Comparison of ENCODE assay signal across 18 cellular contexts in the genomic region with DNA sequence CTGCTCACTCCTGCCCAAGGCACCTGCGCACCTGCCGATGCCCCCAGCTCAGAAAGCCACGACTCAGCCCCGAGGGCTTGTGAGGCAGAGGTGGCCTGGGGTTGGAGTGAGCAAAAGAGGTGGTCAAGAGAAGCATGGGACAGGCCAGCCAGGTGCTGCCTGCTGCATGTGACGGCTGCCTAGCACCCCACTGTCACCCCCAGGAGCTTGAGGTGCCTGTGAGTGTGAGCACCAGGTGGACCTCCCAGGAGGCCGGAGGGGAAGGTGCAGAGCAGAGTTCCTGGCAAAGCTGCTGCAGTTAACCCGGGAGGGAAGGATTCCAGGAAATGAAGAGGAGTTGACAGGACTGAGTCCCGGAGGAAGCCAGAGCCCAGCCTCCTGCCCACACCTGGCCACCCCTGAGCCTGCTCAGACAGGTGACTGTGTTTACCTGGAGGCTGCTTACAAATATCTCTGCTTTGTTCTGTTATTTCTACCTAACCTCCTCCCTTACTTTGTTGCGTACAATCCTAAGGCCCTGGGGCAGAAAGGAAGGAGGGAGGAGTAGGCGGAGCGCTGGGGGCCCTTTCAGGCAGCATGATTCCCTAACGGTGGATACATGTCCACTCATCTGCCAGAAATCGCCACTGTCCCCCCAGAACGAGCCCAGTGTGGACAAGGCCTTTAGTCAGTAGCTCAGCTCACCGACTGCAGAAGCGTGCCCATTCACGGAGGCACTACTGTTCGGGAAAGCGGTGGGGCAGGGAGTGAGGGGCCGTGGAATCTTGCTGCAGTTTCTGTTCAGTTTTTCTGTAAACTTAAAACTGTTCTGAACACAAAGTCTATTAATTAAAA.
A peak's percentile ranks its signal among the peaks of the same experiment; 100 is the strongest.
DNase-seq lines count a peak whose midpoint lies in the region; ATAC-seq lines count a peak whose summit lies in the region.
"Had no signal": no experiment of that assay in that cellular context is flagged by ENCODE, and none has a peak within 500 bp of the region (broad histone marks: within the 10 kb centered on the region; RNA-seq: fewer than 3 reads in every experiment).

No MANE protein-coding gene starts in this region.

- H3K9me3 ChIP-seq in mesenchymal stem cell (ENCODE audit: control insufficient read depth, low read length), result no peaks in the 10 kb centered on the region

- H2BK15ac ChIP-seq in mesenchymal stem cell (ENCODE audit: low read depth, poor library complexity, severe bottlenecking), result no peak overlapping the region

- no peak overlapping the region for H2AK5ac ChIP-seq in mesenchymal stem cell (ENCODE audit: low read length, severe bottlenecking)

- 93% methylated on average over 20 of the region's 20 CpGs for WGBS in mesenchymal stem cell

- no peak overlapping the region for H3K27ac ChIP-seq in mesenchymal stem cell (ENCODE audit: low read length, poor library complexity, severe bottlenecking)
- H3K27ac ChIP-seq: HL-60 had no signal

- peaks cover 13% of the 10 kb centered on the region for H3K27me3 Mint-ChIP-seq in central memory CD8-positive, alpha-beta T cell
- H3K27me3 Mint-ChIP-seq: CD4-positive, CD25-positive, alpha-beta regulatory T cell had no signal

- H2AFZ ChIP-seq in mesenchymal stem cell (ENCODE audit: low read depth, low read length), result no peak overlapping the region
- H2AFZ ChIP-seq: GM23338 had no signal

- no peak overlapping the region for H3K14ac ChIP-seq in mesenchymal stem cell (ENCODE audit: low read length in 2 of 2)

- no peak overlapping the region for H3K4me3 ChIP-seq in mesenchymal stem cell (ENCODE audit: insufficient read depth in 1 of 2, low read depth in 1 of 2, low read length in 2 of 2)
- H3K4me3 ChIP-seq: GM23338 had no signal

- no peaks in the 10 kb centered on the region for H3K36me3 Mint-ChIP-seq in central memory CD8-positive, alpha-beta T cell (ENCODE audit: insufficient read depth)

- H2BK5ac ChIP-seq in mesenchymal stem cell (ENCODE audit: low read depth, low read length, poor library complexity, severe bottlenecking), result no peak overlapping the region

- H3K4me1 Mint-ChIP-seq in central memory CD8-positive, alpha-beta T cell, result peaks cover 30% of the 10 kb centered on the region

- no peak overlapping the region for H3K9ac ChIP-seq in mesenchymal stem cell (ENCODE audit: low read length)

- no peak overlapping the region for H3K23ac ChIP-seq in mesenchymal stem cell (ENCODE audit: low read length in 2 of 2)

- no peak for ATAC-seq in central memory CD8-positive, alpha-beta T cell (replicated peaks; ENCODE audit: extremely low read depth, poor library complexity, severe bottlenecking)
- ATAC-seq in GM18861 (IDR thresholded peaks at IDR 0.05; ENCODE audit: unreplicated experiment), result no peak

- H3K18ac ChIP-seq in mesenchymal stem cell (ENCODE audit: low read depth in 1 of 2, low read length in 2 of 2), result no peak overlapping the region

- no peak overlapping the region for H3K4me3 Mint-ChIP-seq in central memory CD8-positive, alpha-beta T cell
- H3K4me3 Mint-ChIP-seq: GM23338 had no signal

- no peaks in the 10 kb centered on the region for H3K79me1 ChIP-seq in mesenchymal stem cell (replicated peaks; ENCODE audit: low read length, poor library complexity, severe bottlenecking)

- H3K27ac Mint-ChIP-seq in central memory CD8-positive, alpha-beta T cell (ENCODE audit: low read depth), result peak overlapping the region; percentile 47
- H3K27ac Mint-ChIP-seq: CD4-positive, CD25-positive, alpha-beta regulatory T cell; GM23338 had no signal

- no peak overlapping the region for H3K4me2 ChIP-seq in mesenchymal stem cell (ENCODE audit: low read length, poor library complexity, severe bottlenecking)
- H3K4me2 ChIP-seq: GM23338 had no signal

- no peak overlapping the region for H4K8ac ChIP-seq in mesenchymal stem cell (ENCODE audit: low read length)

- H3K27me3 ChIP-seq in mesenchymal stem cell (ENCODE audit: control insufficient read depth in 1 of 2, insufficient read depth in 1 of 2, low read length in 2 of 2), result peaks cover 0 to 4% of the 10 kb centered on the region in 2 experiments

- H3K4ac ChIP-seq in mesenchymal stem cell (ENCODE audit: low read depth in 1 of 2, low read length in 2 of 2), result no peak overlapping the region

- H3K4me1 ChIP-seq in mesenchymal stem cell (ENCODE audit: control insufficient read depth, insufficient read depth, low read depth, low read length), result peaks cover 8% of the 10 kb centered on the region

- no peaks in the 10 kb centered on the region for H3K9me3 Mint-ChIP-seq in central memory CD8-positive, alpha-beta T cell
- H3K9me3 Mint-ChIP-seq: CD4-positive, CD25-positive, alpha-beta regulatory T cell; GM23338 had no signal

- H4K91ac ChIP-seq in mesenchymal stem cell (ENCODE audit: low read length), result peak overlapping the region; percentile 9

- DNase-seq in activated effector memory CD4-positive, alpha-beta T cell treated with anti-CD3 and anti-CD28 coated beads, Interleukin-2, amount 50 U/mL, for 16 hours, result peak; percentile 57
- DNase-seq in activated effector memory CD4-positive, alpha-beta T cell treated with Interleukin-2 at 50 U/mL for 16 hours, result no peak
- DNase-seq in central memory CD8-positive, alpha-beta T cell (ENCODE audit: low spot score in 2 of 2), result no peak
- DNase-seq in mesenchymal stem cell, result no peak
- no peak for DNase-seq in NCI-H226
- DNase-seq in AML-193 (lab: John Stamatoyannopoulos, UW), result no peak
- no peak for DNase-seq in KBM-7
- DNase-seq: CD4-positive, CD25-positive, alpha-beta regulatory T cell; DMS79 treated with DMSO at 0.1 percent for 48 hours; GDM1; KG1; NCI-H1092; NCI-H187 treated with DMSO at 0.1 percent for 48 hours; NCI-H446 treated with DMSO at 0.1 percent for 48 hours; NCI-H774 had no signal

- H3K36me3 ChIP-seq in mesenchymal stem cell (ENCODE audit: control insufficient read depth in 1 of 2, insufficient read depth in 2 of 2, low read depth in 1 of 2, low read length in 2 of 2), result peaks cover 5 to 7% of the 10 kb centered on the region in 2 experiments

- no peak overlapping the region for H2BK12ac ChIP-seq in mesenchymal stem cell (ENCODE audit: low read length in 2 of 2)

- in situ Hi-C loops in KBM-7 (cut with MboI; ENCODE audit: low pct_unique_long_range_greater_than_20kb, low sequenced_read_pairs), result no loop called here

- H2BK120ac ChIP-seq in mesenchymal stem cell (ENCODE audit: low read depth, low read length), result no peak overlapping the region
